ENCODE assay signal across 24 cellular contexts in the genomic region with DNA sequence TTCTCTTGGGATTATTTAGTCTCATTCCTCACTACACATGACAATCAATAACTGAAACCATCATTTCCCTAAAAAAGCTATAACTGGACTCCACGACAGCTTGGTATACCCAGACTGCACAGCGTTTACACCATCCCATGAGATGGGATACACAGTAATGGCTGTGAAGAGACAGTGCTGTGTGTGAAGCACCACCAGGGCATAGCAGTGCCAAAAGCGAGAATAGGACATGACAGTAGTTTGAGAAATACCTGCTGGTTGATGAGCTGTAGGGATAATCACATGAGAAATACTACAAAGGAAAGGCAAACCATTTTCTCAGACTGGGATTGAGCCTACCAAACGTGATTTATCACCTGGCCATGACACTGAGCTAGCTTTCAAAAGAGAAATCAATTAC. TPM values are rescaled to one million over a fixed set of nuclear protein-coding genes. Genes with fewer than 3 reads are reported as not detected.
DNase-seq lines count a peak whose midpoint lies in the region; ATAC-seq, FAIRE-seq and TF ChIP-seq lines count a peak whose summit lies in the region.
"Had no signal": no experiment of that assay in that cellular context is flagged by ENCODE, and none has a peak within 500 bp of the region (broad histone marks: within the 10 kb centered on the region; RNA-seq: fewer than 3 reads in every experiment).

No MANE protein-coding gene starts in this region.

- no peak overlapping the region for H2BK5ac ChIP-seq in H9 (ENCODE audit: insufficient read length, low read length)

- no peak overlapping the region for H2BK12ac ChIP-seq in H9 (ENCODE audit: insufficient read length, low read depth, low read length)

- in situ Hi-C loops in gastrocnemius medialis (cut with MboI; ENCODE audit: low sequenced_read_pairs in 4 of 4), result no loop called here

- H3K18ac ChIP-seq in H9 (ENCODE audit: insufficient read length, low read depth, low read length), result no peak overlapping the region

- peak overlapping the region in 1 of 4 donors; percentile 8 for H3K4me3 ChIP-seq in gastrocnemius medialis
- H3K4me3 ChIP-seq in A673 (ENCODE audit: low read depth, low read length, poor library complexity, severe bottlenecking), result no peak overlapping the region
- H3K4me3 ChIP-seq: GM12878, HAP-1 had no signal

- H3K36me3 ChIP-seq in gastrocnemius medialis (peaks cover 0 to 63% of the 10 kb centered on the region in 2 donors), A673 (ENCODE audit: insufficient read depth, low read length, poor library complexity, severe bottlenecking) (peaks cover 80% of the 10 kb centered on the region)

- no peak for TF ChIP-seq POLR2A in gastrocnemius medialis (IDR thresholded peaks at IDR 0.05)

- H3K23me2 ChIP-seq in H9 (ENCODE audit: insufficient read length, low read depth, low read length, poor library complexity, severe bottlenecking), result no peaks in the 10 kb centered on the region

- no peak overlapping the region for H2AFZ ChIP-seq in H9 (ENCODE audit: low read length)

- H3K14ac ChIP-seq in H9 (ENCODE audit: insufficient read depth, low read length), result no peak overlapping the region

- H3K79me1 ChIP-seq in H9 (ENCODE audit: insufficient read depth, low read depth, low read length, poor library complexity, severe bottlenecking), result no peaks in the 10 kb centered on the region

- no CpG with 5 or more reads among the region's 4 CpGs for WGBS in H9 (ENCODE audit: extremely low coverage, insufficient read length, low lambda C conversion rate)

- H3K9me3 Mint-ChIP-seq in H9 (no peaks in the 10 kb centered on the region), nephron progenitor cell (no peaks in the 10 kb centered on the region)
- H3K9me3 Mint-ChIP-seq: CD4-positive, CD25-positive, alpha-beta regulatory T cell; CD8-positive, alpha-beta memory T cell; IgD-negative memory B cell had no signal

- CTCF ChIA-PET in A673 (lab: Charles Lee), result no interaction called here

- H3K4me1 ChIP-seq in H9 (ENCODE audit: insufficient read depth, low read length) (no peaks in the 10 kb centered on the region), gastrocnemius medialis (peaks cover 21 to 36% of the 10 kb centered on the region in 2 donors), A673 (ENCODE audit: insufficient read depth, low read length, poor library complexity, severe bottlenecking) (no peaks in the 10 kb centered on the region)
- H3K4me1 ChIP-seq: BE2C, HAP-1 had no signal

- no peak overlapping the region for H3K9ac ChIP-seq in H9 (ENCODE audit: extremely low read depth, insufficient read length, low read length)

- H2BK15ac ChIP-seq in H9 (ENCODE audit: low read depth, low read length), result no peak overlapping the region

- no peak overlapping the region for H2BK20ac ChIP-seq in H9 (ENCODE audit: low read depth, low read length, poor library complexity, severe bottlenecking)

- no peak overlapping the region for H3K23ac ChIP-seq in H9 (ENCODE audit: insufficient read length, low read depth, low read length)

- intact Hi-C loops in gastrocnemius medialis (cut with DNase I; ENCODE audit: low total_unique reads) (no loop called here), A673 (cut with micrococcal nuclease; ENCODE audit: unreplicated experiment) (no loop called here)

- POLR2A ChIA-PET in A673 (lab: Charles Lee; ENCODE audit: low non-redundant PET), result no interaction called here

- H3K27ac ChIP-seq in H9 (ENCODE audit: insufficient read length, low read depth, low read length) (no peak overlapping the region), gastrocnemius medialis (peak overlapping the region; percentile 76 to 94 (median 86)), A673 (ENCODE audit: low read depth, low read length, poor library complexity, severe bottlenecking) (no peak overlapping the region)

- no peaks in the 10 kb centered on the region for H4K20me1 ChIP-seq in H9 (ENCODE audit: control insufficient read depth, insufficient read depth, insufficient read length)

- peak; percentile 18 for FAIRE-seq in GM18507 (lab: Jason Lieb, UNC)
- FAIRE-seq: GM12878, GM19239, H1, HepG2 had no signal

- H2AK5ac ChIP-seq in H9 (ENCODE audit: insufficient read length, low read length), result no peak overlapping the region

- no peak overlapping the region for H3K56ac ChIP-seq in H9 (ENCODE audit: insufficient read length, low read depth, low read length)

- H4K8ac ChIP-seq in H9 (replicated peaks; ENCODE audit: insufficient read length, low read depth, low read length), result no peak overlapping the region

- no peak for DNase-seq in GM18507 (ENCODE audit: extremely low spot score, insufficient read length, low read depth)
- DNase-seq in H9, result no peak
- no peak for DNase-seq in nephron progenitor cell
- no peak for DNase-seq in gastrocnemius medialis
- DNase-seq in SIG-M5 treated with dmso at 0.1 percent for 504 hours (lab: John Stamatoyannopoulos, UW; ENCODE audit: unreplicated experiment), result no peak
- no peak for DNase-seq in A673 (ENCODE audit: low spot score)
- DNase-seq in GM20000 (ENCODE audit: low spot score), result no peak
- DNase-seq: ACHN; BE2C; C1 segment of cervical spinal cord; CD4-positive, CD25-positive, alpha-beta regulatory T cell; CD8-positive, alpha-beta memory T cell; COR-L47; DMS 273 treated with DMSO at 0.1 percent for 48 hours; DMS53; DND-41; EL; KBM-7 had no signal

- H3K4ac ChIP-seq in H9 (ENCODE audit: low read depth, low read length), result no peak overlapping the region

- peak overlapping the region in 2 of 3 experiments; percentile 48 to 69; a peak in 2 of 7 replicates for H3K27ac Mint-ChIP-seq in H9
- peak overlapping the region; percentile 53 for H3K27ac Mint-ChIP-seq in nephron progenitor cell
- H3K27ac Mint-ChIP-seq: CD4-positive, CD25-positive, alpha-beta regulatory T cell; CD8-positive, alpha-beta memory T cell had no signal

- H3K9me3 ChIP-seq in H9 (ENCODE audit: control insufficient read depth, low read depth, low read length) (no peaks in the 10 kb centered on the region), gastrocnemius medialis (no peaks in the 10 kb centered on the region), A673 (ENCODE audit: low read depth, low read length, poor library complexity, severe bottlenecking) (no peaks in the 10 kb centered on the region)
- H3K9me3 ChIP-seq: BE2C, HAP-1 had no signal

- no peak overlapping the region for H3K4me2 ChIP-seq in H9 (ENCODE audit: insufficient read depth, insufficient read length, low read length)

- H4K5ac ChIP-seq in H9 (ENCODE audit: insufficient read length, low read depth, low read length), result no peak overlapping the region

- no peaks in the 10 kb centered on the region for H3K4me1 Mint-ChIP-seq in H9
- peaks cover 6% of the 10 kb centered on the region for H3K4me1 Mint-ChIP-seq in nephron progenitor cell
- H3K4me1 Mint-ChIP-seq: CD8-positive, alpha-beta memory T cell had no signal

- no peaks in the 10 kb centered on the region for H3K27me3 ChIP-seq in H9 (ENCODE audit: insufficient read depth, low read length)
- H3K27me3 ChIP-seq in gastrocnemius medialis, result no peaks in the 10 kb centered on the region
- no peaks in the 10 kb centered on the region for H3K27me3 ChIP-seq in A673 (replicated peaks; ENCODE audit: insufficient read depth, low read depth, low read length, poor library complexity)
- H3K27me3 ChIP-seq: BE2C had no signal

- H3K27me3 Mint-ChIP-seq in H9 (ENCODE audit: low read depth), result no peaks in the 10 kb centered on the region
- H3K27me3 Mint-ChIP-seq in nephron progenitor cell (ENCODE audit: low read depth, poor library complexity), result no peaks in the 10 kb centered on the region
- H3K27me3 Mint-ChIP-seq: CD4-positive, CD25-positive, alpha-beta regulatory T cell; CD8-positive, alpha-beta memory T cell; IgD-negative memory B cell had no signal

- ATAC-seq in gastrocnemius medialis, result peak; percentile 61 to 69
- ATAC-seq: GM12878, HepG2 had no signal

- H3K4me3 Mint-ChIP-seq in H9 (no peak overlapping the region), nephron progenitor cell (no peak overlapping the region)
- H3K4me3 Mint-ChIP-seq: CD4-positive, CD25-positive, alpha-beta regulatory T cell; CD8-positive, alpha-beta memory T cell; IgD-negative memory B cell had no signal

- H3K36me3 Mint-ChIP-seq in H9 (ENCODE audit: insufficient read depth in 1 of 3, low read depth in 3 of 3) (peaks cover 70 to 92% (median 73%) of the 10 kb centered on the region in 3 experiments), nephron progenitor cell (ENCODE audit: low read depth) (peaks cover 63% of the 10 kb centered on the region)

- H3K79me2 ChIP-seq in H9 (ENCODE audit: insufficient read depth, low read length), result no peaks in the 10 kb centered on the region

- TF ChIP-seq CTCF in H9 (conservative IDR thresholded peaks at IDR 0.05) (no peak), nephron progenitor cell (IDR thresholded peaks at IDR 0.05) (no peak), gastrocnemius medialis (IDR thresholded peaks at IDR 0.05 in 4 of 5, conservative IDR thresholded peaks at IDR 0.05 in 1 of 5) (no peak), A673 (conservative IDR thresholded peaks at IDR 0.05; ENCODE audit: low read depth, low read length) (no peak), GM20000 (IDR thresholded peaks at IDR 0.05; ENCODE audit: extremely low read depth, missing control alignments) (no peak)

- no peak overlapping the region for H4K91ac ChIP-seq in H9 (ENCODE audit: insufficient read length, low read depth, low read length)

- BruUV-seq in A673 (replicated peaks; lab: Mats Ljungman, UMichigan), result no TSS peak

- no peak overlapping the region for H2BK120ac ChIP-seq in H9 (ENCODE audit: low read depth, low read length, poor library complexity, severe bottlenecking)

- H3T11ph ChIP-seq in H9 (ENCODE audit: low read length), result no peak overlapping the region

RNA-seq across cellular contexts. Expression of a gene that starts 22.4 kb away (rescaled TPM):
- 29.3 and 29.8 TPM in 2 replicates for total RNA-seq in H9 (2021)
- total RNA-seq in gastrocnemius medialis, result 10 to 100 TPM; 15.8 to 40.2 (median 23.3) TPM
- total RNA-seq in A673 (2021), result 64.3 and 68.2 TPM in 2 replicates

Comparison
In these comparisons a context has a peak if more than half of its experiments do, and no peak if none do; other contexts are left out.
1. H3K27ac ChIP-seq: peak in gastrocnemius medialis (4 of 4); none in H9 (single experiment) and A673 (single experiment).